2 cellular contexts compared by ENCODE assay signal in the genomic region with DNA sequence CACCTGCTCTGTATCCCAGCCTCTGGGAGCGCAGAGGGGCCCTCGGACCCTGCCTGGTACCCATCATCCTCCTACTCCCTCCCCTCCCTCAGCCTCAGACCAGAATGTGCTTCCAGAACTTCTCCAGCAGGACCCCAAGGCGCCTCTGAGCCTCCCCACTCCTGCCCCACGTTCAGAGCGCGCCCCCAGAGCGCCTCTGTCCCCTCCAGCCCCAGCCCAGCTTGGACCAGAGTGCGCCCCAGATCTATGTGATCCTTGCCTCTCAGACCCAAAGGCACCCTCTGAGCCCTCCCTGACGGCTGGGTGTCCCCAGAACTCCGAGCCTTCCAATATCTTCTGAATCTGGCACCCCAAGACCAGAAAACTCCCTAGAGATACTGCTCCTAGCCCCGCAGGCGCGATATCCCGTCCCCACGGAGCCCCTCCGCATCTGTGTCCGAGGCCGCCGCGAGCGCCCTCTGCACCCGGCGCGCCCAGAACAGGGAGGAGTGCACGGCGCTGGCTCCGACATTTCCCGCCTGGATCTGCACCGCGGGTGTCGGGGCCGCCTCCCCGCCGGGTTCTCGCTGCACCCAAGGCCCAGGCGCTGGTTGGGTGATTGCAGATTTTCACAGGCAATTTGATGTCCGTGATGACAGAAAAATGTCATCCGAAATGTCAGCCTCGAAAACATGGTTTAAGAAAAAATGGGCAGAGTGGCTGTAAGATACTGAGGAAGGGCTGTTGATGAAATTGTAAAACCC.
TF ChIP-seq lines count a peak whose summit lies in the region.

No MANE protein-coding gene starts in this region.

TF ChIP-seq in A549, 52 proteins besides CTCF, POLR2A, EP300 and RAD21:
- TF ChIP-seq BCL3 (IDR thresholded peaks at IDR 0.05) (no peak), BHLHE40 (IDR thresholded peaks at IDR 0.05; ENCODE audit: low read depth, low read length) (no peak), ATOH8 (CRISPR knock-in tag; IDR thresholded peaks at IDR 0.05; ENCODE audit: low read depth) (no peak), TFCP2L1 (CRISPR knock-in tag; IDR thresholded peaks at IDR 0.05) (no peak), CBX2 (IDR thresholded peaks at IDR 0.05; ENCODE audit: borderline replicate concordance, low read depth) (no peak), PBX3 (IDR thresholded peaks at IDR 0.05) (no peak)

TF ChIP-seq in WTC11, 78 proteins besides CTCF, POLR2A, EP300 and RAD21:
- TF ChIP-seq PRRX2 (CRISPR knock-in tag; IDR thresholded peaks at IDR 0.05): no peak
- TF ChIP-seq, protein P1, sequence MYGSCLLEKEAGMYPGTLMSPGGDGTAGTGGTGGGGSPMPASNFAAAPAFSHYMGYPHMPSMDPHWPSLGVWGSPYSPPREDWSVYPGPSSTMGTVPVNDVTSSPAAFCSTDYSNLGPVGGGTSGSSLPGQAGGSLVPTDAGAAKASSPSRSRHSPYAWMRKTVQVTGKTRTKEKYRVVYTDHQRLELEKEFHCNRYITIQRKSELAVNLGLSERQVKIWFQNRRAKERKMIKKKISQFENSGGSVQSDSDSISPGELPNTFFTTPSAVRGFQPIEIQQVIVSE (CRISPR knock-in tag; IDR thresholded peaks at IDR 0.05; ENCODE audit: borderline replicate concordance): no peak
- TF ChIP-seq IRF2 (CRISPR knock-in tag; IDR thresholded peaks at IDR 0.05; ENCODE audit: borderline replicate concordance, low read depth): no peak
- TF ChIP-seq NFE2L1 (CRISPR knock-in tag; IDR thresholded peaks at IDR 0.05): 0 out of 2 replicates have a peak, but pooled peaks have one; percentile 11
- TF ChIP-seq FOXP1 (CRISPR knock-in tag; IDR thresholded peaks at IDR 0.05; ENCODE audit: borderline replicate concordance): peak; percentile 58; the same call in 1 of the 2 replicates
- TF ChIP-seq, protein P2, sequence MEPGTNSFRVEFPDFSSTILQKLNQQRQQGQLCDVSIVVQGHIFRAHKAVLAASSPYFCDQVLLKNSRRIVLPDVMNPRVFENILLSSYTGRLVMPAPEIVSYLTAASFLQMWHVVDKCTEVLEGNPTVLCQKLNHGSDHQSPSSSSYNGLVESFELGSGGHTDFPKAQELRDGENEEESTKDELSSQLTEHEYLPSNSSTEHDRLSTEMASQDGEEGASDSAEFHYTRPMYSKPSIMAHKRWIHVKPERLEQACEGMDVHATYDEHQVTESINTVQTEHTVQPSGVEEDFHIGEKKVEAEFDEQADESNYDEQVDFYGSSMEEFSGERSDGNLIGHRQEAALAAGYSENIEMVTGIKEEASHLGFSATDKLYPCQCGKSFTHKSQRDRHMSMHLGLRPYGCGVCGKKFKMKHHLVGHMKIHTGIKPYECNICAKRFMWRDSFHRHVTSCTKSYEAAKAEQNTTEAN (CRISPR knock-in tag; IDR thresholded peaks at IDR 0.05): 0 out of 2 replicates have a peak, but pooled peaks have one; percentile 26
- peak; percentile 49; the same call in 1 of the 2 replicates for TF ChIP-seq MYBL2 (CRISPR knock-in tag; IDR thresholded peaks at IDR 0.05)
- no peak for TF ChIP-seq ZNF532 (CRISPR knock-in tag; IDR thresholded peaks at IDR 0.05; ENCODE audit: borderline replicate concordance)
- TF ChIP-seq ZNF423 (CRISPR knock-in tag; IDR thresholded peaks at IDR 0.05): peak; percentile 53; the same call in 1 of the 2 replicates
- no peak for TF ChIP-seq HMGA2 (CRISPR knock-in tag; IDR thresholded peaks at IDR 0.05)
- 0 out of 2 replicates have a peak, but pooled peaks have one; percentile 0 for TF ChIP-seq FOXP4 (CRISPR knock-in tag; IDR thresholded peaks at IDR 0.05)
